1 cellular context compared by ENCODE assay signal in the genomic region with DNA sequence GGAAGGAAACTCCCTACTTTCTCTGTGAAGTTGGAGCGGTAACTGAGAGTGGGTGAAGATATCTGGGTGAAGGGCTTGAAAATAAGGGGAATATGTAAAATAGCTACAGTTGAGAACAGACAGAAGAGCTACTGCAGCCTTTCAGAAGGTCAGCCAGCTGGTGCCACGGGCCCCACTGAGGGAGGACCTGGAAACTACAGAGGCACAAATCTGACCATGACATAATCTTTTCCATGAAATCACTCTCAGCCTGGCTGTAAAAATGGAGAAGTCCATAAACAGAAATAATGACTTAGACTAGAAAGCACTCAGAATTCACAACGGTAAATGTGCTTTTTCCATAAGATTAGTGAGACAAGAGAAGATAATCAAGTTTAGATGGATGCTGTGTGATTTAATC.
TF ChIP-seq lines count a peak whose summit lies in the region.

No MANE protein-coding gene starts in this region.

TF ChIP-seq in SK-N-SH, 30 proteins besides CTCF, POLR2A, EP300 and RAD21:
- TF ChIP-seq, protein P1, sequence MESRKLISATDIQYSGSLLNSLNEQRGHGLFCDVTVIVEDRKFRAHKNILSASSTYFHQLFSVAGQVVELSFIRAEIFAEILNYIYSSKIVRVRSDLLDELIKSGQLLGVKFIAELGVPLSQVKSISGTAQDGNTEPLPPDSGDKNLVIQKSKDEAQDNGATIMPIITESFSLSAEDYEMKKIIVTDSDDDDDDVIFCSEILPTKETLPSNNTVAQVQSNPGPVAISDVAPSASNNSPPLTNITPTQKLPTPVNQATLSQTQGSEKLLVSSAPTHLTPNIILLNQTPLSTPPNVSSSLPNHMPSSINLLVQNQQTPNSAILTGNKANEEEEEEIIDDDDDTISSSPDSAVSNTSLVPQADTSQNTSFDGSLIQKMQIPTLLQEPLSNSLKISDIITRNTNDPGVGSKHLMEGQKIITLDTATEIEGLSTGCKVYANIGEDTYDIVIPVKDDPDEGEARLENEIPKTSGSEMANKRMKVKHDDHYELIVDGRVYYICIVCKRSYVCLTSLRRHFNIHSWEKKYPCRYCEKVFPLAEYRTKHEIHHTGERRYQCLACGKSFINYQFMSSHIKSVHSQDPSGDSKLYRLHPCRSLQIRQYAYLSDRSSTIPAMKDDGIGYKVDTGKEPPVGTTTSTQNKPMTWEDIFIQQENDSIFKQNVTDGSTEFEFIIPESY (IDR thresholded peaks at IDR 0.05; ENCODE audit: borderline replicate concordance, low read depth) = no peak
- TF ChIP-seq PBX3 (IDR thresholded peaks at IDR 0.05) = no peak
- TF ChIP-seq SMC3 (IDR thresholded peaks at IDR 0.05; ENCODE audit: low read depth, low read length) = no peak
- no peak for TF ChIP-seq MEF2A (IDR thresholded peaks at IDR 0.05; ENCODE audit: borderline replicate concordance, low read depth)
- no peak for TF ChIP-seq IRF3 (IDR thresholded peaks at IDR 0.05; ENCODE audit: low read depth, low read length)
